ENCODE assay signal across 17 cellular contexts in genomic region chr13:98311200-98311548, GRCh38.
"Had no signal": no experiment of that assay in that cellular context is flagged by ENCODE, and none has a peak within 500 bp of the region (broad histone marks: within the 10 kb centered on the region; RNA-seq: fewer than 3 reads in every experiment).

No MANE protein-coding gene starts in this region.

- H3K4me3 ChIP-seq: esophagus muscularis mucosa, ovary, thoracic aorta had no signal

- H3K36me3 Mint-ChIP-seq: activated naive CD4-positive, alpha-beta T cell treated with anti-CD3 and anti-CD28 coated beads, Interleukin-2, amount 50 U/mL, for 72 hours; immature natural killer cell had no signal

- ATAC-seq: activated naive CD4-positive, alpha-beta T cell treated with anti-CD3 and anti-CD28 coated beads, Interleukin-2, amount 50 U/mL, for 72 hours; stimulated activated naive CD8-positive, alpha-beta T cell treated with anti-CD3 and anti-CD28 coated beads, Interleukin-15, amount 100 ng/mL, for 72 hours had no signal

- H3K27me3 Mint-ChIP-seq: activated CD4-positive, alpha-beta T cell treated with anti-CD3 and anti-CD28 coated beads, Interleukin-2, amount 10 ng/mL, durations not matched to agents 7 days and 5 days; stimulated activated naive CD8-positive, alpha-beta T cell treated with anti-CD3 and anti-CD28 coated beads, Interleukin-15, amount 100 ng/mL, for 72 hours had no signal

- H3K27ac ChIP-seq: brain microvascular endothelial cell, esophagus muscularis mucosa, ovary, thoracic aorta had no signal

- H3K27me3 ChIP-seq: brain microvascular endothelial cell, esophagus muscularis mucosa, ovary had no signal

- H3K9me3 ChIP-seq: esophagus muscularis mucosa, ovary, thoracic aorta had no signal

- DNase-seq: activated CD4-positive, alpha-beta T cell treated with anti-CD3 and anti-CD28 coated beads, Interleukin-2, amount 10 ng/mL, durations not matched to agents 7 days and 5 days; activated CD4-positive, CD25-positive, alpha-beta regulatory T cell; activated CD8-positive, alpha-beta memory T cell treated with anti-CD3 and anti-CD28 coated beads for 24 hours; activated effector memory CD4-positive, alpha-beta T cell treated with Interleukin-2 at 50 U/mL for 16 hours; amygdala; brain microvascular endothelial cell; cerebellar nuclear complex; glutamatergic neuron; immature natural killer cell; ovary; stimulated activated CD4-positive, alpha-beta T cell treated with anti-CD3 and anti-CD28 coated beads, Interleukin-15, amount 100 ng/mL, for 24 hours; stimulated activated CD4-positive, alpha-beta T cell treated with anti-CD3 and anti-CD28 coated beads, Interleukin-4, amount 100 ng/mL, for 4 hours; stimulated activated naive CD8-positive, alpha-beta T cell treated with anti-CD3 and anti-CD28 coated beads, Interleukin-15, amount 100 ng/mL, for 72 hours had no signal

- H3K4me1 Mint-ChIP-seq: activated CD4-positive, alpha-beta T cell treated with anti-CD3 and anti-CD28 coated beads, Interleukin-2, amount 10 ng/mL, durations not matched to agents 7 days and 5 days; immature natural killer cell; stimulated activated naive CD8-positive, alpha-beta T cell treated with anti-CD3 and anti-CD28 coated beads, Interleukin-15, amount 100 ng/mL, for 72 hours had no signal

- H3K9me3 Mint-ChIP-seq: activated CD4-positive, alpha-beta T cell treated with anti-CD3 and anti-CD28 coated beads, Interleukin-2, amount 10 ng/mL, durations not matched to agents 7 days and 5 days; activated naive CD4-positive, alpha-beta T cell treated with anti-CD3 and anti-CD28 coated beads, Interleukin-2, amount 50 U/mL, for 72 hours; immature natural killer cell; stimulated activated naive CD8-positive, alpha-beta T cell treated with anti-CD3 and anti-CD28 coated beads, Interleukin-15, amount 100 ng/mL, for 72 hours; T-helper 1 cell treated with Interleukin-12 subunit alpha and Interleukin-12 subunit beta and Interleukin-4 antibody, amounts not matched to agents 30 μg/mL and 1 μg/mL, for 36 hours had no signal

- H3K4me3 Mint-ChIP-seq: activated CD4-positive, alpha-beta T cell treated with anti-CD3 and anti-CD28 coated beads, Interleukin-2, amount 10 ng/mL, durations not matched to agents 7 days and 5 days; immature natural killer cell; stimulated activated naive CD8-positive, alpha-beta T cell treated with anti-CD3 and anti-CD28 coated beads, Interleukin-15, amount 100 ng/mL, for 72 hours; T-helper 1 cell treated with Interleukin-12 subunit alpha and Interleukin-12 subunit beta and Interleukin-4 antibody, amounts not matched to agents 30 μg/mL and 1 μg/mL, for 36 hours had no signal

- H3K36me3 ChIP-seq: brain microvascular endothelial cell, esophagus muscularis mucosa, ovary, thoracic aorta had no signal

- H3K27ac Mint-ChIP-seq: activated CD4-positive, alpha-beta T cell treated with anti-CD3 and anti-CD28 coated beads, Interleukin-2, amount 10 ng/mL, durations not matched to agents 7 days and 5 days; activated naive CD4-positive, alpha-beta T cell treated with anti-CD3 and anti-CD28 coated beads, Interleukin-2, amount 50 U/mL, for 72 hours; immature natural killer cell; stimulated activated naive CD8-positive, alpha-beta T cell treated with anti-CD3 and anti-CD28 coated beads, Interleukin-15, amount 100 ng/mL, for 72 hours; T-helper 1 cell treated with Interleukin-12 subunit alpha and Interleukin-12 subunit beta and Interleukin-4 antibody, amounts not matched to agents 30 μg/mL and 1 μg/mL, for 36 hours had no signal
